ENCODE assay signal across 8 cellular contexts in the genomic region with DNA sequence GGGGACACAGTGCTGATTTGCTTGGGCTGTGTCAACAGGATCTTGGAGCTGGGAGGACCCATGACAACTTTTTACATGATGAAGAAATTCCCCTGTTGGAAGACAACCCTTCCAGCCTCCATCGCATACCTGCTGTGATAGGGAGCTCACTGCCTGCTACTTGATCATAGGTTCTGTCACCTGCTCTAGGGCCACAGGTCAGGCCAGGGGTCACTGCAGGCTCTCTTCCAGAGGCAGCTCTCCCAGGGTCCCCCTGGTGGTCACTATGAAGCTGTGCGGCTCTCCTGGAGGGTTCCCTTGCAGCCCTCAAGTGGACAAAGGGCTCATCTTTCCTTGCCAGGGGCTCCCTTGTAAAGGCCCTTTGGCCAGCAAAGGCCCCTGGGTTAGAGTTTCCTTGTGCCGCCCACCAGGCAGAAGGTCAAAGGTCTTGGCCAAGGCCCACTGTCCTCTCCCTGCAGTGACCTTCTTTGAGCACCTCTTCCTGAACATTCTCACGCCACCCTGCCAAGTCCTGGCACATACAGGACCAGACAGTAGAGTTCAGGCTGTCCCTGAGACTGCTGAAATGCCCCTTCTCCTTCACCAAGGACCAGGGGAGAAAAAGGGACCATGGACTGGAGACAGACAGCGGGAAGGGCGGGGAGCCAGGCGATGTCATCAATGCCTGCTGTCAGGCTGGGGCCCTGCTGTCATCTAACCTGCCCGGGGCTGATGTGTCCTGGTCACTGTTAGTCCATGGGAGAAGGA.
DNase-seq lines count a peak whose midpoint lies in the region; ATAC-seq and TF ChIP-seq lines count a peak whose summit lies in the region.

No MANE protein-coding gene starts in this region.

- H3K4me3 ChIP-seq in GM12875 (ENCODE audit: low read depth, low read length), result no peak overlapping the region
- no peak overlapping the region for H3K4me3 ChIP-seq in adipocyte (ENCODE audit: low read length)
- no peak overlapping the region for H3K4me3 ChIP-seq in suprapubic skin

- H3K36me3 ChIP-seq in adipocyte (ENCODE audit: control insufficient read depth, insufficient read depth, low read length, severe bottlenecking), result no peaks in the 10 kb centered on the region
- no peaks in the 10 kb centered on the region for H3K36me3 ChIP-seq in suprapubic skin

- 92% methylated on average over 5 of the region's 8 CpGs for WGBS in suprapubic skin

- TF ChIP-seq CTCF in GM12875 (IDR thresholded peaks at IDR 0.05; ENCODE audit: borderline replicate concordance, insufficient read depth, low read depth, low read length) (peak; percentile 82), suprapubic skin (IDR thresholded peaks at IDR 0.05) (peak; percentile 46 to 71)

- peaks cover 5% of the 10 kb centered on the region for H3K27me3 ChIP-seq in adipocyte (replicated peaks; ENCODE audit: control insufficient read depth, insufficient read depth, low read length)
- no peaks in the 10 kb centered on the region for H3K27me3 ChIP-seq in suprapubic skin

- no peak for TF ChIP-seq POLR2A in suprapubic skin (IDR thresholded peaks at IDR 0.05)

- no peak for TF ChIP-seq EP300 in suprapubic skin (IDR thresholded peaks at IDR 0.05)

- no peak overlapping the region for H3K9ac ChIP-seq in adipocyte (ENCODE audit: low read length)

- no peaks in the 10 kb centered on the region for H3K9me3 ChIP-seq in adipocyte (ENCODE audit: control insufficient read depth, low read length)
- H3K9me3 ChIP-seq in suprapubic skin, result no peaks in the 10 kb centered on the region

- DNase-seq in AG08396 (ENCODE audit: low spot score), result peak; percentile 55
- DNase-seq in Kasumi-1 (lab: John Stamatoyannopoulos, UW), result peak; percentile 14 to 42
- DNase-seq in adipocyte (ENCODE audit: low read depth), result peak; percentile 63
- peak; percentile 56 for DNase-seq in iPS DF 19.7 (ENCODE audit: low read depth, low spot score)
- DNase-seq in suprapubic skin (ENCODE audit: low spot score in 2 of 2), result peak; percentile 48 to 76
- no peak for DNase-seq in GF-D8 (lab: John Stamatoyannopoulos, UW)

- no peak overlapping the region for H3K27ac ChIP-seq in suprapubic skin

- H3K4me1 ChIP-seq in adipocyte (ENCODE audit: control insufficient read depth, insufficient read depth, low read length), result peaks cover 31% of the 10 kb centered on the region
- peaks cover 10% of the 10 kb centered on the region for H3K4me1 ChIP-seq in suprapubic skin

- no peak for ATAC-seq in GM21528 (IDR thresholded peaks at IDR 0.05; ENCODE audit: low FRiP score, unreplicated experiment)
